Comparison of ENCODE assay signal across 9 cellular contexts in the genomic region with DNA sequence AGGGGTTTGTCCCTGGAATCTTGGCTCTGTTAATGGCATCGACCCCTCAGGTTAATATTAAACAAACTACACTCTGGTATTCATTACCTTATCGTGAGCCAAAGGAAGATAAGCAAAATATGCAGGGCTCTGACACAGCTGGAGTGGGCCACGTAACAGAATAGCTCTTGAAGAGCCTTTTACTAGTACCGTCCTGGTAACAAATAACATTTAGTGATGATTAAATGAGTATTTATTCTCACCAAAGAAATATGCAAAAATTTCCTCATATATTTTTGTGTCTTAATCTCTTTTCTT. TPM values are rescaled to one million over a fixed set of nuclear protein-coding genes. Genes with fewer than 3 reads are reported as not detected.
DNase-seq lines count a peak whose midpoint lies in the region; ATAC-seq and FAIRE-seq lines count a peak whose summit lies in the region.
"Had no signal": no experiment of that assay in that cellular context is flagged by ENCODE, and none has a peak within 500 bp of the region (broad histone marks: within the 10 kb centered on the region; RNA-seq: fewer than 3 reads in every experiment).

No MANE protein-coding gene starts in this region.

- H3K4me1 ChIP-seq in SJCRH30 (peaks cover 39% of the 10 kb centered on the region), iPS-20b (ENCODE audit: insufficient read depth, low read length) (peaks cover 25% of the 10 kb centered on the region; the same call in 1 of the 2 replicates), skeletal muscle tissue (ENCODE audit: control insufficient read depth in 3 of 3, insufficient read depth in 3 of 3, low read length in 3 of 3) (peaks cover 6 to 17% (median 12%) of the 10 kb centered on the region in 3 donors)

- DNase-seq in SJCRH30 = peak in 1 of 2 experiments; percentile 20
- DNase-seq in retina = no peak
- DNase-seq in frontal cortex (ENCODE audit: low spot score in 2 of 2) = no peak

- H3K4me3 ChIP-seq in SJCRH30 (no peak overlapping the region), iPS-20b (ENCODE audit: low read length) (peak overlapping the region; percentile 53), skeletal muscle tissue (ENCODE audit: low read length in 3 of 3) (no peak overlapping the region)
- H3K4me3 ChIP-seq: HAP-1 had no signal

- H3K27me3 ChIP-seq in SJCRH30 (no peaks in the 10 kb centered on the region), iPS-20b (ENCODE audit: insufficient read depth, low read length) (no peaks in the 10 kb centered on the region), skeletal muscle tissue (ENCODE audit: control insufficient read depth in 3 of 3, insufficient read depth in 3 of 3, low read length in 3 of 3) (no peaks in the 10 kb centered on the region)

- peak overlapping the region; percentile 49; the same call in 1 of the 2 replicates for H3K9ac ChIP-seq in iPS-20b (ENCODE audit: low read depth, low read length)
- peak overlapping the region in 1 of 3 donors; percentile 4 for H3K9ac ChIP-seq in skeletal muscle tissue (ENCODE audit: low read depth in 1 of 3, low read length in 3 of 3)

- H3K36me3 ChIP-seq in SJCRH30 (no peaks in the 10 kb centered on the region), iPS-20b (ENCODE audit: insufficient read depth, low read depth, low read length) (no peaks in the 10 kb centered on the region), skeletal muscle tissue (ENCODE audit: control insufficient read depth in 3 of 3, insufficient read depth in 3 of 3, low read length in 3 of 3) (no peaks in the 10 kb centered on the region)
- H3K36me3 ChIP-seq: HAP-1 had no signal

- no peak for FAIRE-seq in frontal cortex (lab: Jason Lieb, UNC)

- H3K27ac ChIP-seq in SJCRH30 = peak overlapping the region; percentile 77
- no peak overlapping the region for H3K27ac ChIP-seq in iPS-20b (ENCODE audit: low read length)
- peak overlapping the region; percentile 63 for H3K27ac ChIP-seq in skeletal muscle tissue (ENCODE audit: low read depth, low read length)

- H3K9me3 ChIP-seq in SJCRH30 (replicated peaks) (no peaks in the 10 kb centered on the region), iPS-20b (ENCODE audit: insufficient read depth, low read depth, low read length) (no peaks in the 10 kb centered on the region), skeletal muscle tissue (ENCODE audit: control insufficient read depth in 3 of 3, low read length in 3 of 3) (no peaks in the 10 kb centered on the region)
- H3K9me3 ChIP-seq: HAP-1 had no signal

- ATAC-seq in GM19395 (IDR thresholded peaks at IDR 0.05; ENCODE audit: unreplicated experiment) (peak; percentile 25), HG03378 (IDR thresholded peaks at IDR 0.05; ENCODE audit: unreplicated experiment) (no peak), GM18870 (IDR thresholded peaks at IDR 0.05; ENCODE audit: unreplicated experiment) (no peak)

RNA-seq across cellular contexts. Expression of a gene that starts 20.1 kb away (rescaled TPM):
- total RNA-seq in SJCRH30 (2014; rRNA removed; shearing (Covaris generic)) = 67.8 and 74.7 TPM in 2 replicates
- total RNA-seq in skeletal muscle tissue = 149 TPM
- 33.8 TPM for total RNA-seq in frontal cortex
